21 cellular contexts compared by ENCODE assay signal in genomic region chr7:91459539-91459938, GRCh38.
"Had no signal": no experiment of that assay in that cellular context is flagged by ENCODE, and none has a peak within 500 bp of the region (broad histone marks: within the 10 kb centered on the region; RNA-seq: fewer than 3 reads in every experiment).

No MANE protein-coding gene starts in this region.

- H3K4me2 ChIP-seq: neural progenitor cell had no signal

- H3K27ac ChIP-seq: left ventricle myocardium inferior, neural progenitor cell, neutrophil, parathyroid adenoma, prostate gland, skin epidermis, spleen, suprapubic skin, thoracic aorta, tibial artery, uterus had no signal

- H3K27me3 ChIP-seq: neural progenitor cell, neutrophil, spleen, suprapubic skin, tibial artery, uterus had no signal

- H2AFZ ChIP-seq: neural progenitor cell, parathyroid adenoma had no signal

- H3K4me1 ChIP-seq: left ventricle myocardium inferior, neural progenitor cell, parathyroid adenoma, prostate gland, spleen, suprapubic skin, uterus had no signal

- H3K36me3 ChIP-seq: left ventricle myocardium inferior, neural progenitor cell, neutrophil, prostate gland, spleen, suprapubic skin, thoracic aorta, tibial artery, uterus had no signal

- H3K9ac ChIP-seq: neural progenitor cell, parathyroid adenoma had no signal

- H3K79me2 ChIP-seq: parathyroid adenoma had no signal

- H3K9me3 ChIP-seq: neutrophil, prostate gland, suprapubic skin had no signal

- H3K4me3 ChIP-seq: left ventricle myocardium inferior, lung, neural progenitor cell, prostate gland, skin epidermis, spleen, suprapubic skin, thoracic aorta, tibial artery, uterus had no signal

- DNase-seq: hypothalamus; immature natural killer cell; left ventricle myocardium inferior; natural killer cell; nephron progenitor cell; occipital lobe; retina; right cardiac atrium; spleen; stimulated activated CD4-positive, alpha-beta T cell treated with anti-CD3 and anti-CD28 coated beads, Interleukin-4, amount 100 ng/mL, for 24 hours; stimulated activated naive CD4-positive, alpha-beta T cell; tibial artery; uterus had no signal
